Comparison of ENCODE assay signal across 27 cellular contexts in genomic region chr5:154396128-154396527, GRCh38.
"Had no signal": no experiment of that assay in that cellular context is flagged by ENCODE, and none has a peak within 500 bp of the region (broad histone marks: within the 10 kb centered on the region; RNA-seq: fewer than 3 reads in every experiment).

No MANE protein-coding gene starts in this region.

- H3K36me3 ChIP-seq: neural progenitor cell, transverse colon had no signal

- H3K9ac ChIP-seq: neural progenitor cell, parathyroid adenoma had no signal

- H3K4me1 Mint-ChIP-seq: activated naive CD8-positive, alpha-beta T cell treated with anti-CD3 and anti-CD28 coated beads, Interleukin-2, amount 10 ng/mL, durations not matched to agents 7 days and 5 days had no signal

- DNase-seq: activated CD4-positive, alpha-beta memory T cell treated with anti-CD3 and anti-CD28 coated beads, Interleukin-2, amount 10 ng/mL, durations not matched to agents 7 days and 5 days; activated CD4-positive, alpha-beta T cell treated with anti-CD3 and anti-CD28 coated beads for 1 hour; activated CD4-positive, alpha-beta T cell treated with anti-CD3 and anti-CD28 coated beads, Interleukin-2, amount 10 ng/mL, durations not matched to agents 7 days and 5 days; activated CD8-positive, alpha-beta memory T cell treated with anti-CD3 and anti-CD28 coated beads, Interleukin-2, amount 50 U/mL, for 48 hours; activated gamma-delta T cell; activated naive CD4-positive, alpha-beta T cell treated with anti-CD3 and anti-CD28 coated beads, Interleukin-2, amount 10 ng/mL, durations not matched to agents 7 days and 5 days; activated naive CD8-positive, alpha-beta T cell treated with anti-CD3 and anti-CD28 coated beads, Interleukin-2, amount 10 ng/mL, durations not matched to agents 7 days and 5 days; activated T-cell treated with anti-CD3 and anti-CD28 coated beads, Interleukin-2, amount 50 U/mL, for 24 hours; brain microvascular endothelial cell; cortex of kidney; immature natural killer cell; midbrain; naive thymus-derived CD4-positive, alpha-beta T cell; occipital lobe; right cardiac atrium; stimulated activated CD4-positive, alpha-beta T cell treated with anti-CD3 and anti-CD28 coated beads, Interleukin-15, amount 100 ng/mL, for 24 hours; stimulated activated CD4-positive, alpha-beta T cell treated with anti-CD3 and anti-CD28 coated beads, Interleukin-2, amount 100 ng/mL, for 24 hours; stimulated activated naive CD4-positive, alpha-beta T cell treated with Interleukin-2 at 50 U/mL for 16 hours; T-helper 2 cell had no signal

- H3K27ac Mint-ChIP-seq: activated CD4-positive, alpha-beta memory T cell treated with anti-CD3 and anti-CD28 coated beads, Interleukin-2, amount 10 ng/mL, durations not matched to agents 7 days and 5 days; activated CD4-positive, alpha-beta T cell treated with anti-CD3 and anti-CD28 coated beads, Interleukin-2, amount 10 ng/mL, durations not matched to agents 7 days and 5 days; activated naive CD4-positive, alpha-beta T cell treated with anti-CD3 and anti-CD28 coated beads, Interleukin-2, amount 10 ng/mL, durations not matched to agents 7 days and 5 days; activated naive CD8-positive, alpha-beta T cell treated with anti-CD3 and anti-CD28 coated beads, Interleukin-2, amount 10 ng/mL, durations not matched to agents 7 days and 5 days; naive thymus-derived CD4-positive, alpha-beta T cell; neural progenitor cell had no signal

- H3K9me3 Mint-ChIP-seq: activated CD4-positive, alpha-beta memory T cell treated with anti-CD3 and anti-CD28 coated beads, Interleukin-2, amount 10 ng/mL, durations not matched to agents 7 days and 5 days; activated CD4-positive, alpha-beta T cell treated with anti-CD3 and anti-CD28 coated beads, Interleukin-2, amount 10 ng/mL, durations not matched to agents 7 days and 5 days; activated naive CD4-positive, alpha-beta T cell treated with anti-CD3 and anti-CD28 coated beads, Interleukin-2, amount 10 ng/mL, durations not matched to agents 7 days and 5 days; activated naive CD8-positive, alpha-beta T cell treated with anti-CD3 and anti-CD28 coated beads, Interleukin-2, amount 10 ng/mL, durations not matched to agents 7 days and 5 days; activated T-cell treated with anti-CD3 and anti-CD28 coated beads, Interleukin-2, amount 50 U/mL, for 24 hours; immature natural killer cell; neural progenitor cell had no signal

- H3K4me1 ChIP-seq: neural progenitor cell, parathyroid adenoma had no signal

- H3K4me2 ChIP-seq: neural progenitor cell had no signal

- H3K27me3 ChIP-seq: ascending aorta, brain microvascular endothelial cell, heart left ventricle, neural progenitor cell, transverse colon had no signal

- H3K9me3 ChIP-seq: ascending aorta, heart left ventricle, transverse colon had no signal

- FAIRE-seq: kidney, urothelium cell line had no signal

- H3K4me3 ChIP-seq: ascending aorta, heart left ventricle, neural progenitor cell, transverse colon had no signal

- H3K79me2 ChIP-seq: parathyroid adenoma had no signal

- H3K27me3 Mint-ChIP-seq: activated CD4-positive, alpha-beta memory T cell treated with anti-CD3 and anti-CD28 coated beads, Interleukin-2, amount 10 ng/mL, durations not matched to agents 7 days and 5 days; activated CD4-positive, alpha-beta T cell treated with anti-CD3 and anti-CD28 coated beads, Interleukin-2, amount 10 ng/mL, durations not matched to agents 7 days and 5 days; activated naive CD4-positive, alpha-beta T cell treated with anti-CD3 and anti-CD28 coated beads, Interleukin-2, amount 10 ng/mL, durations not matched to agents 7 days and 5 days; activated naive CD8-positive, alpha-beta T cell treated with anti-CD3 and anti-CD28 coated beads, Interleukin-2, amount 10 ng/mL, durations not matched to agents 7 days and 5 days; activated T-cell treated with anti-CD3 and anti-CD28 coated beads, Interleukin-2, amount 50 U/mL, for 24 hours; naive thymus-derived CD4-positive, alpha-beta T cell had no signal

- H3K27ac ChIP-seq: ascending aorta, brain microvascular endothelial cell, heart left ventricle, neural progenitor cell, parathyroid adenoma, transverse colon had no signal

- ATAC-seq: left colon; naive thymus-derived CD4-positive, alpha-beta T cell; right cardiac atrium had no signal

- H3K4me3 Mint-ChIP-seq: activated CD4-positive, alpha-beta memory T cell treated with anti-CD3 and anti-CD28 coated beads, Interleukin-2, amount 10 ng/mL, durations not matched to agents 7 days and 5 days; activated CD4-positive, alpha-beta T cell treated with anti-CD3 and anti-CD28 coated beads, Interleukin-2, amount 10 ng/mL, durations not matched to agents 7 days and 5 days; activated naive CD4-positive, alpha-beta T cell treated with anti-CD3 and anti-CD28 coated beads, Interleukin-2, amount 10 ng/mL, durations not matched to agents 7 days and 5 days; activated naive CD8-positive, alpha-beta T cell treated with anti-CD3 and anti-CD28 coated beads, Interleukin-2, amount 10 ng/mL, durations not matched to agents 7 days and 5 days; activated T-cell treated with anti-CD3 and anti-CD28 coated beads, Interleukin-2, amount 50 U/mL, for 24 hours; immature natural killer cell; neural progenitor cell had no signal

- H2AFZ ChIP-seq: neural progenitor cell, parathyroid adenoma had no signal
